ENCODE assay signal across 8 cellular contexts in genomic region chr19:44754743-44755066, GRCh38. TPM values are rescaled to one million over a fixed set of nuclear protein-coding genes. Genes with fewer than 3 reads are reported as not detected.
A peak's percentile ranks its signal among the peaks of the same experiment; 100 is the strongest.
DNase-seq lines count a peak whose midpoint lies in the region; ATAC-seq and TF ChIP-seq lines count a peak whose summit lies in the region.

No MANE protein-coding gene starts in this region.

- peaks cover 100% of the 10 kb centered on the region for H3K36me3 Mint-ChIP-seq in dendritic cell treated with granulocyte-macrophage colony-stimulating factor and Interleukin-4, amounts not matched to agents 40 ng/mL and 50 ng/mL, for 4 days (ENCODE audit: low read depth)
- no peaks in the 10 kb centered on the region for H3K36me3 Mint-ChIP-seq in neural progenitor cell

- H4K20me1 ChIP-seq in BLaER1 (peaks cover 16% of the 10 kb centered on the region; the same call in 1 of the 2 replicates), neural progenitor cell (ENCODE audit: low read depth) (peaks cover 33% of the 10 kb centered on the region)

- H3K27ac ChIP-seq in BLaER1, result peak overlapping the region; percentile 90
- H3K27ac ChIP-seq in neural progenitor cell, result no peak overlapping the region

- H3K79me2 ChIP-seq in neural progenitor cell (ENCODE audit: low read depth), result no peaks in the 10 kb centered on the region

- no peak overlapping the region for H2AFZ ChIP-seq in neural progenitor cell (replicated peaks)

- H3K36me3 ChIP-seq in BLaER1, result peaks cover 35% of the 10 kb centered on the region
- no peaks in the 10 kb centered on the region for H3K36me3 ChIP-seq in neural progenitor cell

- H3K9ac ChIP-seq in BLaER1 (peak overlapping the region; percentile 80), neural progenitor cell (no peak overlapping the region)

- TF ChIP-seq CTCF in LNCaP clone FGC (IDR thresholded peaks at IDR 0.05; ENCODE audit: control insufficient read depth, extremely low read depth, insufficient read depth) (no peak), neural progenitor cell (IDR thresholded peaks at IDR 0.05) (no peak)

- H3K4me1 Mint-ChIP-seq in dendritic cell treated with granulocyte-macrophage colony-stimulating factor and Interleukin-4, amounts not matched to agents 40 ng/mL and 50 ng/mL, for 4 days (ENCODE audit: low read depth), result peaks cover 69% of the 10 kb centered on the region
- peaks cover 29% of the 10 kb centered on the region for H3K4me1 Mint-ChIP-seq in neural progenitor cell

- no peaks in the 10 kb centered on the region for H3K9me3 Mint-ChIP-seq in dendritic cell treated with granulocyte-macrophage colony-stimulating factor and Interleukin-4, amounts not matched to agents 40 ng/mL and 50 ng/mL, for 4 days
- H3K9me3 Mint-ChIP-seq in neural progenitor cell, result no peaks in the 10 kb centered on the region

- peak overlapping the region; percentile 67 for H3K4me3 ChIP-seq in BLaER1
- H3K4me3 ChIP-seq in LNCaP clone FGC (ENCODE audit: low read depth, low read length), result peak overlapping the region; percentile 48
- H3K4me3 ChIP-seq in neural progenitor cell, result peak overlapping the region; percentile 40

- peak overlapping the region; percentile 97 for H3K27ac Mint-ChIP-seq in dendritic cell treated with granulocyte-macrophage colony-stimulating factor and Interleukin-4, amounts not matched to agents 40 ng/mL and 50 ng/mL, for 4 days
- no peak overlapping the region for H3K27ac Mint-ChIP-seq in neural progenitor cell

- DNase-seq in LNCaP clone FGC (ENCODE audit: low read depth), result no peak
- no peak for DNase-seq in neural progenitor cell (ENCODE audit: low spot score)
- DNase-seq in NCI-H510A (lab: John Stamatoyannopoulos, UW), result no peak
- DNase-seq in left lobe of liver (ENCODE audit: low spot score), result no peak

- peak overlapping the region; percentile 97 for H3K4me3 Mint-ChIP-seq in dendritic cell treated with granulocyte-macrophage colony-stimulating factor and Interleukin-4, amounts not matched to agents 40 ng/mL and 50 ng/mL, for 4 days
- peak overlapping the region; percentile 73 for H3K4me3 Mint-ChIP-seq in neural progenitor cell

- peaks cover 20% of the 10 kb centered on the region for H3F3A ChIP-seq in neural progenitor cell (ENCODE audit: low read depth)

- ATAC-seq in HG03025 (IDR thresholded peaks at IDR 0.05; ENCODE audit: low FRiP score, unreplicated experiment), result no peak
- no peak for ATAC-seq in left lobe of liver
- ATAC-seq in GM19452 (IDR thresholded peaks at IDR 0.05; ENCODE audit: unreplicated experiment), result no peak

- intact Hi-C loops in dendritic cell treated with granulocyte-macrophage colony-stimulating factor and Interleukin-4, amounts not matched to agents 40 ng/mL and 50 ng/mL, for 4 days (cut with micrococcal nuclease), result loop anchor here (2.0 kb wide), 1 partner anchor 14 kb away; no protein-coding TSS in a partner anchor

- peak overlapping the region; percentile 99 for H3K4me2 ChIP-seq in BLaER1
- H3K4me2 ChIP-seq in neural progenitor cell, result peak overlapping the region; percentile 73

- H3K27me3 Mint-ChIP-seq in dendritic cell treated with granulocyte-macrophage colony-stimulating factor and Interleukin-4, amounts not matched to agents 40 ng/mL and 50 ng/mL, for 4 days, result no peaks in the 10 kb centered on the region
- H3K27me3 Mint-ChIP-seq in neural progenitor cell (ENCODE audit: insufficient read depth, low read depth), result peaks cover 57% of the 10 kb centered on the region

- H3K4me1 ChIP-seq in BLaER1 (peaks cover 90% of the 10 kb centered on the region), neural progenitor cell (peaks cover 21% of the 10 kb centered on the region)

- H3K27me3 ChIP-seq in BLaER1 (no peaks in the 10 kb centered on the region), neural progenitor cell (peaks cover 100% of the 10 kb centered on the region)

- H3K9me3 ChIP-seq in BLaER1, result no peaks in the 10 kb centered on the region
- H3K9me3 ChIP-seq in neural progenitor cell (ENCODE audit: low read depth), result no peaks in the 10 kb centered on the region

RNA-seq across cellular contexts. Expression of gene BCL3, which starts 6.2 kb away (rescaled TPM):
- not detected in 2 replicates for total RNA-seq in neural progenitor cell (ENCODE audit: low replicate concordance)
- total RNA-seq in left lobe of liver, result 30.8 TPM

RNA-seq across cellular contexts. Expression of gene CBLC, which starts 23.0 kb away (rescaled TPM):
- total RNA-seq in neural progenitor cell (ENCODE audit: low replicate concordance) (1.4 and 1.5 TPM in 2 replicates), left lobe of liver (14.0 TPM)

RNA-seq across cellular contexts. Expression of gene BCAM, which starts 54.2 kb away (rescaled TPM):
- total RNA-seq in neural progenitor cell (ENCODE audit: low replicate concordance) (7.1 and 16.9 TPM in 2 replicates), left lobe of liver (40.7 TPM)

RNA-seq across cellular contexts. Expression of gene CEACAM16, which starts 55.8 kb away (rescaled TPM):
- total RNA-seq in neural progenitor cell (ENCODE audit: low replicate concordance) (not detected in 2 replicates), left lobe of liver (not detected)

Comparison
In these comparisons a context has a peak if more than half of its experiments do, and no peak if none do; other contexts are left out.
1. RNA of gene BCL3, which starts 6.2 kb away (total RNA-seq): 30.8 TPM in left lobe of liver (single experiment); not detected in neural progenitor cell; every median in the first group is over 10 times any median in the second.
2. Peak in every context shown above with its lines, with median percentiles within 50 percentile points of each other: H3K4me3 ChIP-seq.